Comparison of ENCODE assay signal across 8 cellular contexts in genomic region chr2:74037379-74037860, GRCh38. TPM values are rescaled to one million over a fixed set of nuclear protein-coding genes. Genes with fewer than 3 reads are reported as not detected.
DNase-seq lines count a peak whose midpoint lies in the region; ATAC-seq and TF ChIP-seq lines count a peak whose summit lies in the region.

No MANE protein-coding gene starts in this region.

- H2AFZ ChIP-seq in OCI-LY3 (ENCODE audit: low read depth, low read length) = no peak overlapping the region

- H3K27me3 ChIP-seq in OCI-LY3 (ENCODE audit: low read depth, low read length) = no peaks in the 10 kb centered on the region
- no peaks in the 10 kb centered on the region for H3K27me3 ChIP-seq in HAP-1 (ENCODE audit: low read depth)
- no peaks in the 10 kb centered on the region for H3K27me3 ChIP-seq in prostate gland (replicated peaks; ENCODE audit: insufficient read depth)

- no peak for TF ChIP-seq POLR2A in prostate gland (IDR thresholded peaks at IDR 0.05)

- 100% methylated on average over 1 of the region's 1 CpG for WGBS in prostate gland

- peak overlapping the region; percentile 63 for H3K4me3 ChIP-seq in OCI-LY3 (ENCODE audit: low read length)
- H3K4me3 ChIP-seq in HAP-1 = no peak overlapping the region
- no peak overlapping the region for H3K4me3 ChIP-seq in prostate gland

- TF ChIP-seq CTCF in GM13976 (IDR thresholded peaks at IDR 0.05; ENCODE audit: borderline replicate concordance, control extremely low read depth, extremely low read depth, insufficient read depth, missing control alignments) = no peak
- TF ChIP-seq CTCF in OCI-LY3 (IDR thresholded peaks at IDR 0.05; ENCODE audit: low read depth, low read length) = no peak
- TF ChIP-seq CTCF in prostate gland (IDR thresholded peaks at IDR 0.05) = no peak

- H3K27ac ChIP-seq in OCI-LY3 (ENCODE audit: low read length) (peak overlapping the region; percentile 85), prostate gland (no peak overlapping the region)

- in situ Hi-C loops in GM13976 (cut with MboI; ENCODE audit: low sequenced_read_pairs, unreplicated experiment) = no loop called here
- in situ Hi-C loops in HAP-1 (cut with MboI; ENCODE audit: low sequenced_read_pairs) = no loop called here

- H4K20me1 ChIP-seq in OCI-LY3 (ENCODE audit: insufficient read depth, low read length) = peaks cover 47% of the 10 kb centered on the region

- DNase-seq in GM13976 (ENCODE audit: low spot score) (peak; percentile 66), hepatic stellate cell (ENCODE audit: low spot score) (peak; percentile 79), HAP-1 (ENCODE audit: low spot score in 2 of 2) (no peak), prostate gland (ENCODE audit: low spot score) (no peak)
- DNase-seq in activated CD4-positive, alpha-beta T cell treated with anti-CD3 and anti-CD28 coated beads for 48 hours = no peak

- intact Hi-C loops in prostate gland (cut with DNase I) = no loop called here

- H3K79me2 ChIP-seq in OCI-LY3 (ENCODE audit: low read length) = peaks cover 100% of the 10 kb centered on the region

- H3K9me3 ChIP-seq in OCI-LY3 (ENCODE audit: insufficient read depth, low read length) = no peaks in the 10 kb centered on the region
- H3K9me3 ChIP-seq in HAP-1 = no peaks in the 10 kb centered on the region
- H3K9me3 ChIP-seq in prostate gland = no peaks in the 10 kb centered on the region

- ATAC-seq in HG02588 (IDR thresholded peaks at IDR 0.05; ENCODE audit: unreplicated experiment) (peak; percentile 50), GM19455 (IDR thresholded peaks at IDR 0.05; ENCODE audit: unreplicated experiment) (no peak)

- peak overlapping the region; percentile 89 for H3K4me2 ChIP-seq in OCI-LY3 (ENCODE audit: low read length)

- H3K4me1 ChIP-seq in OCI-LY3 (ENCODE audit: low read length) = peaks cover 89% of the 10 kb centered on the region
- H3K4me1 ChIP-seq in HAP-1 = no peaks in the 10 kb centered on the region
- H3K4me1 ChIP-seq in prostate gland (replicated peaks) = no peaks in the 10 kb centered on the region

- H3K9ac ChIP-seq in OCI-LY3 (ENCODE audit: low read length) = peak overlapping the region; percentile 49

- H3K36me3 ChIP-seq in OCI-LY3 (replicated peaks; ENCODE audit: low read depth, low read length) (peaks cover 17% of the 10 kb centered on the region), HAP-1 (replicated peaks) (no peaks in the 10 kb centered on the region), prostate gland (no peaks in the 10 kb centered on the region)

RNA-seq across cellular contexts. Expression of gene TET3, which starts 52.7 kb away (rescaled TPM):
- total RNA-seq in prostate gland = 10 to 100 TPM; 12.8 to 13.8 TPM

Comparison
In these comparisons a context has a peak if more than half of its experiments do, and no peak if none do; other contexts are left out.
1. DNase-seq: peak in GM13976 (single experiment) and hepatic stellate cell (single experiment); none in HAP-1 (0 of 2), prostate gland (single experiment) and activated CD4-positive, alpha-beta T cell treated with anti-CD3 and anti-CD28 coated beads for 48 hours (single experiment).